14 cellular contexts compared by ENCODE assay signal in the genomic region with DNA sequence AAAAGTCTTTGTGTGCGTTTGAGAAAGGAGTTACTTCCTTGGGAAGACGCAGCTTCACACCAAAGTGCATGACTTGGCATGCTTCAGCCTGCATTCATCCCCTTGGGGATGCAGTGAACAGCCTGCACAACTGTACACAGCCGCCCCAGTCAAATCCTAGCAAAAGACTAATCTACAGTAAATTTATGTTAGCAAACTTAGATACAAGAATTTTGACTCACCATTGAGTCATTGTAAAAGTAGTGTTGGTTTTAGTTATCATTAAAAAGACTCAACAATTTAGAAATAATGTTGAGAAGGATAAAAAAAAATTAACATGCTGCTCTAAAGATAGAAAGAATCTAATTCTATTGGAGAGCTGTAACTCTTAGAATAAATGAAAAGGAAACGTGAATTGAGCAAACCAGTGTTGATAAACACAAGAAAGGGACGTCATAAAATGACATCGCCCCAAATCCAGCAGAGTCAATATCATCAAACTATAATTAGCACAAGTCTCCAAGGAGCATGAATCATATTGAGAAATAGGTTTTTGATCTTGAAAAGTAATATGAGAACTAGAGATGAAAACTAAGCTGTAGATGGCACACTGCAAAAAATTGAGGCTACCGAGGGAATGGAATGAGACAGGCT. TPM values are rescaled to one million over a fixed set of nuclear protein-coding genes. Genes with fewer than 3 reads are reported as not detected.
DNase-seq lines count a peak whose midpoint lies in the region; ATAC-seq, FAIRE-seq and TF ChIP-seq lines count a peak whose summit lies in the region.
"Had no signal": no experiment of that assay in that cellular context is flagged by ENCODE, and none has a peak within 500 bp of the region (broad histone marks: within the 10 kb centered on the region; RNA-seq: fewer than 3 reads in every experiment).

No MANE protein-coding gene starts in this region.

- H3K4me3 ChIP-seq in HEK293 (ENCODE audit: low read depth, low read length), result no peak overlapping the region
- no peak overlapping the region for H3K4me3 ChIP-seq in GM12878
- H3K4me3 ChIP-seq in effector memory CD4-positive, alpha-beta T cell (ENCODE audit: insufficient read depth, low read depth, low read length, poor library complexity, severe bottlenecking), result no peak overlapping the region
- no peak overlapping the region for H3K4me3 ChIP-seq in suprapubic skin
- H3K4me3 ChIP-seq: esophagus muscularis mucosa, lower lobe of right lung, SK-N-MC had no signal

- no peak overlapping the region for H3K9ac ChIP-seq in GM12878 (ENCODE audit: control insufficient read depth, insufficient read depth, low read length)

- in situ Hi-C loops in GM12878 (cut with MboI), result no loop called here

- no peaks in the 10 kb centered on the region for H3K9me3 ChIP-seq in HEK293 (ENCODE audit: control insufficient read depth, insufficient read depth, low read depth, low read length)
- H3K9me3 ChIP-seq in GM12878 (replicated peaks; ENCODE audit: control insufficient read depth, insufficient read depth, low read length), result peaks cover under 1% of the 10 kb centered on the region; the same call in 2 of the 3 replicates
- peaks cover 7% of the 10 kb centered on the region for H3K9me3 ChIP-seq in effector memory CD4-positive, alpha-beta T cell (ENCODE audit: control insufficient read depth, low read length)
- peaks cover 7% of the 10 kb centered on the region for H3K9me3 ChIP-seq in suprapubic skin

- no peaks in the 10 kb centered on the region for H3K4me1 ChIP-seq in HEK293 (ENCODE audit: control insufficient read depth, insufficient read depth, low read length)
- H3K4me1 ChIP-seq in GM12878 (ENCODE audit: control insufficient read depth, insufficient read depth, low read length), result no peaks in the 10 kb centered on the region
- H3K4me1 ChIP-seq in effector memory CD4-positive, alpha-beta T cell (ENCODE audit: control insufficient read depth, insufficient read depth, low read length, poor library complexity, severe bottlenecking), result no peaks in the 10 kb centered on the region
- peaks cover 6% of the 10 kb centered on the region for H3K4me1 ChIP-seq in suprapubic skin
- H3K4me1 ChIP-seq: lower lobe of right lung had no signal

- CTCF ChIA-PET in HEK293 (lab: Yijun Ruan, JAX), result interaction anchor here (1.1 to 2.2 kb wide), 3 partner anchors 11 to 873 kb away, joined by 3 to 12 read pairs (median 11); a partner anchor contains a TSS
- CTCF ChIA-PET in GM12878 (lab: Yijun Ruan, JAX), result interaction anchor here (1.3 to 1.9 kb wide), 2 partner anchors 11 to 14 kb away, joined by 5 read pairs; no protein-coding TSS in a partner anchor

- POLR2A ChIA-PET in HEK293 (lab: Yijun Ruan, JAX) (no interaction called here), GM12878 (lab: Charles Lee) (interaction anchor here (0.6 kb wide), 1 partner anchor 29 kb away, joined by 3 read pairs; no protein-coding TSS in a partner anchor)

- no peaks in the 10 kb centered on the region for H3K27me3 ChIP-seq in GM12878 (replicated peaks in 1 of 2; ENCODE audit: control insufficient read depth in 2 of 2, insufficient read depth in 2 of 2, low read length in 1 of 2)
- H3K27me3 ChIP-seq in effector memory CD4-positive, alpha-beta T cell (replicated peaks; ENCODE audit: control insufficient read depth, insufficient read depth, low read length, poor library complexity, severe bottlenecking), result no peaks in the 10 kb centered on the region
- no peaks in the 10 kb centered on the region for H3K27me3 ChIP-seq in suprapubic skin
- H3K27me3 ChIP-seq: esophagus muscularis mucosa had no signal

- no peak for TF ChIP-seq POLR2A in GM12878 (IDR thresholded peaks at IDR 0.05; ENCODE audit: low read depth, low read length)
- no peak for TF ChIP-seq POLR2A in suprapubic skin (IDR thresholded peaks at IDR 0.05)

- no TSS peak for BruUV-seq in GM12878 (replicated peaks; lab: Mats Ljungman, UMichigan)

- RAD21 ChIA-PET in GM12878 (lab: Charles Lee; ENCODE audit: unreplicated experiment), result no interaction called here

- 6% methylated on average over 7 of the region's 7 CpGs for WGBS in GM12878 (ENCODE audit: insufficient coverage, insufficient replicate concordance, low lambda C conversion rate, missing lambda C conversion rate)
- WGBS in suprapubic skin, result 25% methylated on average over 7 of the region's 7 CpGs

- TF ChIP-seq CTCF in HEK293 (tag by site-specific recombination; IDR thresholded peaks at IDR 0.05), result no peak
- TF ChIP-seq CTCF in GM12878 (IDR thresholded peaks at IDR 0.05 in 2 of 3, conservative IDR thresholded peaks at IDR 0.05 in 1 of 3; ENCODE audit: control insufficient read depth in 2 of 3, extremely low read depth in 1 of 3, insufficient read depth in 1 of 3, low read depth in 3 of 3, low read length in 3 of 3), result no peak
- no peak for TF ChIP-seq CTCF in suprapubic skin (IDR thresholded peaks at IDR 0.05)

- peak; percentile 68 for DNase-seq in AG08395 (ENCODE audit: low spot score)
- no peak for DNase-seq in GM12878 (ENCODE audit: low read depth, low spot score)
- peak; percentile 51 for DNase-seq in kidney tubule cell (ENCODE audit: low spot score)
- no peak for DNase-seq in effector memory CD4-positive, alpha-beta T cell
- DNase-seq in suprapubic skin (ENCODE audit: low spot score in 2 of 2), result no peak
- DNase-seq in NCI-H748 (lab: John Stamatoyannopoulos, UW; ENCODE audit: unreplicated experiment), result no peak
- no peak for DNase-seq in NCI-H526 (lab: John Stamatoyannopoulos, UW)
- DNase-seq: activated CD4-positive, alpha-beta T cell treated with anti-CD3 and anti-CD28 coated beads for 48 hours; activated naive CD8-positive, alpha-beta T cell treated with anti-CD3 and anti-CD28 coated beads, Interleukin-2, amount 50 U/mL, for 24 hours; lower lobe of right lung; NCI-H345 had no signal

- SMC1A ChIA-PET in GM12878 (lab: Charles Lee; ENCODE audit: uncharacterized antibody, unreplicated experiment), result interaction anchor here (0.6 to 0.8 kb wide), 3 partner anchors 306 to 961 kb away, joined by 3 read pairs; no protein-coding TSS in a partner anchor

- TF ChIP-seq RAD21 in GM12878 (IDR thresholded peaks at IDR 0.05; ENCODE audit: insufficient read depth, low read depth, low read length), result no peak

- H3K27ac ChIP-seq in HEK293 (ENCODE audit: extremely low read depth, low read depth, low read length) (no peak overlapping the region), GM12878 (ENCODE audit: control insufficient read depth, insufficient read depth) (no peak overlapping the region), suprapubic skin (no peak overlapping the region)
- no peak overlapping the region for H3K27ac ChIP-seq in effector memory CD4-positive, alpha-beta T cell (ENCODE audit: insufficient read depth, low read length, poor library complexity, severe bottlenecking)
- H3K27ac ChIP-seq: esophagus muscularis mucosa, lower lobe of right lung, SK-N-MC had no signal

- no peak overlapping the region for H2AFZ ChIP-seq in GM12878 (ENCODE audit: control insufficient read depth, low read depth, low read length)

- H3K4me2 ChIP-seq in GM12878 (ENCODE audit: control insufficient read depth, insufficient read depth), result no peak overlapping the region

- H3K36me3 ChIP-seq in HEK293 (ENCODE audit: control insufficient read depth in 2 of 2, insufficient read depth in 1 of 2, low read length in 2 of 2) (no peaks in the 10 kb centered on the region), GM12878 (ENCODE audit: control insufficient read depth in 2 of 2, insufficient read depth in 2 of 2, low read length in 1 of 2) (no peaks in the 10 kb centered on the region), suprapubic skin (no peaks in the 10 kb centered on the region)
- H3K36me3 ChIP-seq in effector memory CD4-positive, alpha-beta T cell (ENCODE audit: control insufficient read depth, insufficient read depth, low read length), result no peaks in the 10 kb centered on the region
- H3K36me3 ChIP-seq: esophagus muscularis mucosa, lower lobe of right lung had no signal

- TF ChIP-seq EP300 in GM12878 (IDR thresholded peaks at IDR 0.05; ENCODE audit: borderline replicate concordance in 1 of 2, control insufficient read depth in 1 of 2, low read depth in 2 of 2, low read length in 2 of 2) (no peak), suprapubic skin (IDR thresholded peaks at IDR 0.05) (no peak)

- no peaks in the 10 kb centered on the region for H4K20me1 ChIP-seq in GM12878 (ENCODE audit: control insufficient read depth, insufficient read depth)

- H3K79me2 ChIP-seq in GM12878 (ENCODE audit: control insufficient read depth, insufficient read depth, low read length), result no peaks in the 10 kb centered on the region

- intact Hi-C loops in GM12878 (cut with micrococcal nuclease; ENCODE audit: unreplicated experiment), result no loop called here

- no peak for FAIRE-seq in GM12878 (lab: Jason Lieb, UNC)

- peak; percentile 49 for ATAC-seq in GM12878
- ATAC-seq: activated naive CD8-positive, alpha-beta T cell treated with anti-CD3 and anti-CD28 coated beads, Interleukin-2, amount 50 U/mL, for 24 hours; lower lobe of right lung had no signal

TF ChIP-seq in HEK293, 187 proteins besides CTCF, POLR2A, EP300 and RAD21 (continues in another document):
- no peak for TF ChIP-seq ZNF138 (tag by site-specific recombination; IDR thresholded peaks at IDR 0.05; ENCODE audit: borderline replicate concordance)
- peak; percentile 65; the same call in 1 of the 2 replicates for TF ChIP-seq FEZF1 (tag by site-specific recombination; IDR thresholded peaks at IDR 0.05)
- TF ChIP-seq ZEB2 (tag by site-specific recombination; IDR thresholded peaks at IDR 0.05), result peak; percentile 38

TF ChIP-seq in GM12878, 131 proteins besides CTCF, POLR2A, EP300 and RAD21 (continues in another document):
- TF ChIP-seq IRF4 (IDR thresholded peaks at IDR 0.05; ENCODE audit: low read depth, low read length) (peak; percentile 21; the same call in 1 of the 2 replicates), JUNB (IDR thresholded peaks at IDR 0.05) (peak; percentile 66), ATF7 (IDR thresholded peaks at IDR 0.05; ENCODE audit: low read depth) (no peak)

RNA-seq across cellular contexts. Expression of a gene that starts 11.9 kb away (rescaled TPM):
- total RNA-seq in GM12878 (2013; cell fraction: nucleolus; rRNA removed), result 38.6 and 39.9 TPM in 2 replicates
- total RNA-seq in GM12878 (2014; rRNA removed) (20.0 and 26.9 TPM in 2 replicates), GM12878 (2014; rRNA removed; fragmentation: Illumina TruSeq; extraction: Trizol) (25.0 and 28.1 TPM in 2 replicates), GM12878 (2021) (34.0 and 34.8 TPM in 2 replicates), suprapubic skin (10 to 100 TPM; 43.7 to 75.6 (median 62.5) TPM)
- polyA plus RNA-seq in GM12878 (2011; ENCODE audit: low read depth), result 21.7 TPM
- polyA plus RNA-seq in GM12878 (2011; rRNA removed) (42.4 and 52.7 TPM in 2 replicates), GM12878 (2014; fragmentation: Illumina TruSeq; extraction: Trizol) (26.1 and 28.1 TPM in 2 replicates), GM12878 (2014; fragmentation: Nextera tagmentation; extraction: Ambion mirVana) (10 to 100 TPM; 15.2 to 22.3 TPM), GM12878 (2014; rRNA removed) (20.2 and 25.9 TPM in 2 replicates), GM12878 (2016; fragmentation: Nextera tagmentation; extraction: Ambion mirVana) (10 to 100 TPM; 30.6 to 32.3 TPM)
- polyA plus RNA-seq in GM12878 (2011; cell fraction: cytosol; rRNA removed), result 15.6 and 19.0 TPM in 2 replicates
- polyA plus RNA-seq in GM12878 (2011; cell fraction: nucleus; rRNA removed), result 30.3 and 34.8 TPM in 2 replicates
- polyA plus RNA-seq in GM12878 (2012), result 42.8 and 49.7 TPM in 2 replicates
- 20.2 and 33.3 TPM in 2 replicates for polyA minus RNA-seq in GM12878 (2011; rRNA and poly(A)+ RNA removed)
- 8.3 and 8.8 TPM in 2 replicates for polyA minus RNA-seq in GM12878 (2011; cell fraction: cytosol; rRNA and poly(A)+ RNA removed)
- polyA minus RNA-seq in GM12878 (2011; cell fraction: nucleus; rRNA and poly(A)+ RNA removed), result 12.0 and 16.3 TPM in 2 replicates

Comparison
In these comparisons a context has a peak if more than half of its experiments do, and no peak if none do; other contexts are left out.
1. DNase-seq: peak in AG08395 (single experiment) and kidney tubule cell (single experiment); none in GM12878 (single experiment), effector memory CD4-positive, alpha-beta T cell (0 of 3), suprapubic skin (0 of 2), NCI-H748 (single experiment) and NCI-H526 (0 of 2).